Comparison of ENCODE assay signal across 21 cellular contexts in genomic region chr3:31406901-31407300, GRCh38.
A peak's percentile ranks its signal among the peaks of the same experiment; 100 is the strongest.
DNase-seq lines count a peak whose midpoint lies in the region; ATAC-seq and TF ChIP-seq lines count a peak whose summit lies in the region.
"Had no signal": no experiment of that assay in that cellular context is flagged by ENCODE, and none has a peak within 500 bp of the region (broad histone marks: within the 10 kb centered on the region; RNA-seq: fewer than 3 reads in every experiment).

No MANE protein-coding gene starts in this region.

- H3K4me1 Mint-ChIP-seq in chondrocyte (ENCODE audit: low read depth), result peaks cover 42% of the 10 kb centered on the region
- H3K4me1 Mint-ChIP-seq in nephron, result peaks cover 42% of the 10 kb centered on the region

- H2AFZ ChIP-seq in DND-41 (ENCODE audit: low read depth, low read length) (0 out of 2 replicates have a peak overlapping the region, but pooled peaks have one; percentile 35), Loucy (ENCODE audit: low read length) (no peak overlapping the region)

- H3K36me3 Mint-ChIP-seq in chondrocyte (ENCODE audit: low read depth) (no peaks in the 10 kb centered on the region), nephron (ENCODE audit: low read depth) (no peaks in the 10 kb centered on the region)
- H3K36me3 Mint-ChIP-seq: CD14-positive monocyte had no signal

- H4K20me1 ChIP-seq in DND-41 (ENCODE audit: insufficient read depth, low read length) (no peaks in the 10 kb centered on the region), Loucy (ENCODE audit: insufficient read depth, low read length, poor library complexity, severe bottlenecking) (no peaks in the 10 kb centered on the region)
- H4K20me1 ChIP-seq: BLaER1 treated with 17β-estradiol and CSF1 and Interleukin-3, amounts not matched to agents 10 nM and 100 nM had no signal

- H3K4me3 ChIP-seq in DND-41 (ENCODE audit: low read depth in 1 of 2, low read length in 2 of 2), result no peak overlapping the region
- H3K4me3 ChIP-seq in Loucy (ENCODE audit: low read length, poor library complexity, severe bottlenecking), result no peak overlapping the region
- H3K4me3 ChIP-seq: A549; BLaER1 treated with 17β-estradiol and CSF1 and Interleukin-3, amounts not matched to agents 10 nM and 100 nM had no signal

- no peaks in the 10 kb centered on the region for H3K36me3 ChIP-seq in DND-41 (ENCODE audit: insufficient read depth, low read length)
- H3K36me3 ChIP-seq in Loucy (ENCODE audit: insufficient read depth, low read length), result no peaks in the 10 kb centered on the region
- H3K36me3 ChIP-seq: BE2C; BLaER1 treated with 17β-estradiol and CSF1 and Interleukin-3, amounts not matched to agents 10 nM and 100 nM had no signal

- H3K9me3 Mint-ChIP-seq in chondrocyte (ENCODE audit: low read depth) (no peaks in the 10 kb centered on the region), nephron (peaks cover 4% of the 10 kb centered on the region)
- H3K9me3 Mint-ChIP-seq: CD14-positive monocyte; CD4-positive, alpha-beta T cell; CD8-positive, alpha-beta memory T cell had no signal

- H3K4me3 Mint-ChIP-seq in chondrocyte (ENCODE audit: unreplicated experiment) (no peak overlapping the region), nephron (no peak overlapping the region)
- H3K4me3 Mint-ChIP-seq: CD14-positive monocyte; CD4-positive, alpha-beta T cell; CD8-positive, alpha-beta memory T cell had no signal

- H3K9me3 ChIP-seq in DND-41 (ENCODE audit: insufficient read depth, low read length, severe bottlenecking) (no peaks in the 10 kb centered on the region), Loucy (ENCODE audit: insufficient read depth, low read depth, low read length) (no peaks in the 10 kb centered on the region)
- H3K9me3 ChIP-seq: A549; BE2C; BLaER1 treated with 17β-estradiol and CSF1 and Interleukin-3, amounts not matched to agents 10 nM and 100 nM had no signal

- ATAC-seq in DND-41 (ENCODE audit: insufficient read depth, low read depth), result no peak
- ATAC-seq: A549 had no signal

- H3K27me3 Mint-ChIP-seq in chondrocyte (ENCODE audit: low read depth), result no peaks in the 10 kb centered on the region
- H3K27me3 Mint-ChIP-seq in nephron (ENCODE audit: low read depth), result no peaks in the 10 kb centered on the region
- H3K27me3 Mint-ChIP-seq: CD4-positive, alpha-beta T cell had no signal

- H3K27ac Mint-ChIP-seq in chondrocyte (ENCODE audit: unreplicated experiment) (peak overlapping the region; percentile 46), nephron (peak overlapping the region; percentile 55 to 73 (median 67))
- H3K27ac Mint-ChIP-seq: CD14-positive monocyte; CD4-positive, alpha-beta T cell; CD8-positive, alpha-beta memory T cell had no signal

- H3K27me3 ChIP-seq in DND-41 (ENCODE audit: insufficient read depth, low read length, poor library complexity) (no peaks in the 10 kb centered on the region), Loucy (ENCODE audit: insufficient read depth, low read length, poor library complexity, severe bottlenecking) (no peaks in the 10 kb centered on the region)
- H3K27me3 ChIP-seq: BE2C; BLaER1 treated with 17β-estradiol and CSF1 and Interleukin-3, amounts not matched to agents 10 nM and 100 nM had no signal

- TF ChIP-seq CTCF in DND-41 (IDR thresholded peaks at IDR 0.05; ENCODE audit: borderline replicate concordance, extremely low read depth, low read length, poor library complexity, severe bottlenecking) (no peak), Loucy (conservative IDR thresholded peaks at IDR 0.05; ENCODE audit: low read length) (no peak), chondrocyte (IDR thresholded peaks at IDR 0.05) (no peak), nephron (IDR thresholded peaks at IDR 0.05; ENCODE audit: unreplicated experiment in 3 of 3) (no peak)

- H3K9ac ChIP-seq in DND-41 (ENCODE audit: low read depth, low read length) (no peak overlapping the region), Loucy (ENCODE audit: low read depth, low read length, poor library complexity, severe bottlenecking) (peak overlapping the region; percentile 0)
- H3K9ac ChIP-seq: BLaER1 treated with 17β-estradiol and CSF1 and Interleukin-3, amounts not matched to agents 10 nM and 100 nM had no signal

- DNase-seq in DND-41 (no peak), chondrocyte (ENCODE audit: low spot score) (no peak), kidney tubule cell (ENCODE audit: low spot score) (no peak)
- no peak for DNase-seq in stimulated activated CD4-positive, alpha-beta T cell treated with anti-CD3 and anti-CD28 coated beads, Interleukin-15, amount 100 ng/mL, for 24 hours
- DNase-seq in activated T-cell treated with anti-CD3 and anti-CD28 coated beads, Interleukin-2, amount 50 U/mL, for 1 hour, result no peak
- no peak for DNase-seq in activated naive CD4-positive, alpha-beta T cell treated with Interleukin-2 at 50 U/mL for 16 hours
- DNase-seq: 8988T; ACHN; AML-193; BE2C; CD4-positive, alpha-beta T cell; CD8-positive, alpha-beta memory T cell; DMS53; DMS79 treated with DMSO at 0.1 percent for 48 hours; GDM1; GOT3 had no signal

- H3K4me1 ChIP-seq in DND-41 (ENCODE audit: insufficient read depth, low read length) (no peaks in the 10 kb centered on the region), Loucy (ENCODE audit: insufficient read depth, low read length, poor library complexity, severe bottlenecking) (peaks cover 48% of the 10 kb centered on the region)
- H3K4me1 ChIP-seq: A549, BE2C had no signal

- no peak overlapping the region for H3K27ac ChIP-seq in DND-41 (ENCODE audit: low read length)
- H3K27ac ChIP-seq: A549; BLaER1 treated with 17β-estradiol and CSF1 and Interleukin-3, amounts not matched to agents 10 nM and 100 nM had no signal

- no peak overlapping the region for H3K4me2 ChIP-seq in DND-41 (ENCODE audit: insufficient read depth, low read length)
- H3K4me2 ChIP-seq in Loucy (ENCODE audit: low read depth, low read length, poor library complexity, severe bottlenecking), result peak overlapping the region; percentile 19
- H3K4me2 ChIP-seq: A549; BLaER1 treated with 17β-estradiol and CSF1 and Interleukin-3, amounts not matched to agents 10 nM and 100 nM had no signal

- no peaks in the 10 kb centered on the region for H3F3A ChIP-seq in Loucy (ENCODE audit: low read depth)

- H3K79me2 ChIP-seq in DND-41 (ENCODE audit: insufficient read depth, low read length) (no peaks in the 10 kb centered on the region), Loucy (ENCODE audit: insufficient read depth, low read length) (no peaks in the 10 kb centered on the region)

- no peaks in the 10 kb centered on the region for H3K9me2 ChIP-seq in Loucy (replicated peaks; ENCODE audit: low read depth, low read length)
